ENCODE assay signal across 1 cellular context in the genomic region with DNA sequence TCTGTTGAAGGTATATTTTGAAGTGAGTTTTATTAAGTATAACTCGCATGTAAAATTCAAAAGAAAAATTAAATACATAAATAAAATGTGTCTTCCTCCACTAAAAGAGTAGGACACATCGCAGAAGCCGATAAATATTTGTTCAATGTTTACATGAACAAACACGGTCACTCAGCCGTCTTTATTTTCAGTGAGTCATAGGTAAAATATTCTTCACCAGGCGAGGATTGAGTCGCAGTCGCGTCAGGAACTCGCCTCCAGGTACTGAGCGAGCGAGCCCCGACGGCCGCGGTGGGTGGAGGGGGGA.
TF ChIP-seq lines count a peak whose summit lies in the region.

No MANE protein-coding gene starts in this region.

TF ChIP-seq in HEK293, 187 proteins besides CTCF, POLR2A, EP300 and RAD21 (continued from another document):
- no peak for TF ChIP-seq ZNF211 (tag by site-specific recombination; IDR thresholded peaks at IDR 0.05; ENCODE audit: low read depth)
- no peak for TF ChIP-seq ZNF423 (tag by site-specific recombination; IDR thresholded peaks at IDR 0.05)
- TF ChIP-seq ZNF654 (tag by site-specific recombination; IDR thresholded peaks at IDR 0.05; ENCODE audit: low read depth) = no peak
- TF ChIP-seq, protein P1, sequence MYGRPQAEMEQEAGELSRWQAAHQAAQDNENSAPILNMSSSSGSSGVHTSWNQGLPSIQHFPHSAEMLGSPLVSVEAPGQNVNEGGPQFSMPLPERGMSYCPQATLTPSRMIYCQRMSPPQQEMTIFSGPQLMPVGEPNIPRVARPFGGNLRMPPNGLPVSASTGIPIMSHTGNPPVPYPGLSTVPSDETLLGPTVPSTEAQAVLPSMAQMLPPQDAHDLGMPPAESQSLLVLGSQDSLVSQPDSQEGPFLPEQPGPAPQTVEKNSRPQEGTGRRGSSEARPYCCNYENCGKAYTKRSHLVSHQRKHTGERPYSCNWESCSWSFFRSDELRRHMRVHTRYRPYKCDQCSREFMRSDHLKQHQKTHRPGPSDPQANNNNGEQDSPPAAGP (tag by site-specific recombination; IDR thresholded peaks at IDR 0.05) = no peak
- TF ChIP-seq SCRT1 (tag by site-specific recombination; IDR thresholded peaks at IDR 0.05; ENCODE audit: borderline replicate concordance) = no peak
- no peak for TF ChIP-seq ZNF624 (tag by site-specific recombination; IDR thresholded peaks at IDR 0.05)
- TF ChIP-seq ZNF707 (tag by site-specific recombination; IDR thresholded peaks at IDR 0.05) = no peak
- TF ChIP-seq GLI4 (tag by site-specific recombination; IDR thresholded peaks at IDR 0.05) = no peak
- TF ChIP-seq ZNF776 (tag by site-specific recombination; IDR thresholded peaks at IDR 0.05; ENCODE audit: borderline replicate concordance) = no peak
- TF ChIP-seq ZNF10 (tag by site-specific recombination; IDR thresholded peaks at IDR 0.05) = peak; percentile 71; the same call in 1 of the 2 replicates
- TF ChIP-seq ZNF626 (tag by site-specific recombination; IDR thresholded peaks at IDR 0.05) = no peak
- TF ChIP-seq, protein P2, sequence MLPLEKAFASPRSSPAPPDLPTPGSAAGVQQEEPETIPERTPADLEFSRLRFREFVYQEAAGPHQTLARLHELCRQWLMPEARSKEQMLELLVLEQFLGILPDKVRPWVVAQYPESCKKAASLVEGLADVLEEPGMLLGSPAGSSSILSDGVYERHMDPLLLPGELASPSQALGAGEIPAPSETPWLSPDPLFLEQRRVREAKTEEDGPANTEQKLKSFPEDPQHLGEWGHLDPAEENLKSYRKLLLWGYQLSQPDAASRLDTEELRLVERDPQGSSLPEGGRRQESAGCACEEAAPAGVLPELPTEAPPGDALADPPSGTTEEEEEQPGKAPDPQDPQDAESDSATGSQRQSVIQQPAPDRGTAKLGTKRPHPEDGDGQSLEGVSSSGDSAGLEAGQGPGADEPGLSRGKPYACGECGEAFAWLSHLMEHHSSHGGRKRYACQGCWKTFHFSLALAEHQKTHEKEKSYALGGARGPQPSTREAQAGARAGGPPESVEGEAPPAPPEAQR (tag by site-specific recombination; IDR thresholded peaks at IDR 0.05) = no peak
- TF ChIP-seq ZNF341 (tag by site-specific recombination; IDR thresholded peaks at IDR 0.05; ENCODE audit: low read depth) = no peak
- TF ChIP-seq HIC1 (tag by site-specific recombination; IDR thresholded peaks at IDR 0.05) = no peak
- no peak for TF ChIP-seq FEZF1 (tag by site-specific recombination; IDR thresholded peaks at IDR 0.05)
- no peak for TF ChIP-seq WT1 (tag by site-specific recombination; IDR thresholded peaks at IDR 0.05)
- no peak for TF ChIP-seq ZNF2 (tag by site-specific recombination; IDR thresholded peaks at IDR 0.05)
- TF ChIP-seq ZNF623 (tag by site-specific recombination; IDR thresholded peaks at IDR 0.05) = no peak
- no peak for TF ChIP-seq ZNF658 (tag by site-specific recombination; IDR thresholded peaks at IDR 0.05)
- no peak for TF ChIP-seq GLIS2 (tag by site-specific recombination; IDR thresholded peaks at IDR 0.05)
- TF ChIP-seq GLI2 (tag by site-specific recombination; IDR thresholded peaks at IDR 0.05; ENCODE audit: borderline replicate concordance, low read depth) = no peak
- no peak for TF ChIP-seq ZNF501 (tag by site-specific recombination; IDR thresholded peaks at IDR 0.05)
- no peak for TF ChIP-seq ZSCAN23 (tag by site-specific recombination; IDR thresholded peaks at IDR 0.05)
- no peak for TF ChIP-seq ZNF660 (tag by site-specific recombination; IDR thresholded peaks at IDR 0.05)
- TF ChIP-seq SP3 (tag by site-specific recombination; IDR thresholded peaks at IDR 0.05) = no peak
- no peak for TF ChIP-seq ZNF555 (tag by site-specific recombination; conservative IDR thresholded peaks at IDR 0.05)
- TF ChIP-seq ZNF629 (tag by site-specific recombination; IDR thresholded peaks at IDR 0.05) = no peak
- TF ChIP-seq ZNF223 (tag by site-specific recombination; IDR thresholded peaks at IDR 0.05) = no peak
- no peak for TF ChIP-seq KLF16 (tag by site-specific recombination; IDR thresholded peaks at IDR 0.05)
- TF ChIP-seq BCL6B (tag by site-specific recombination; IDR thresholded peaks at IDR 0.05) = no peak
- no peak for TF ChIP-seq KLF8 (tag by site-specific recombination; IDR thresholded peaks at IDR 0.05)
- no peak for TF ChIP-seq PRDM2 (tag by site-specific recombination; IDR thresholded peaks at IDR 0.05; ENCODE audit: borderline replicate concordance)
- TF ChIP-seq, protein P3, sequence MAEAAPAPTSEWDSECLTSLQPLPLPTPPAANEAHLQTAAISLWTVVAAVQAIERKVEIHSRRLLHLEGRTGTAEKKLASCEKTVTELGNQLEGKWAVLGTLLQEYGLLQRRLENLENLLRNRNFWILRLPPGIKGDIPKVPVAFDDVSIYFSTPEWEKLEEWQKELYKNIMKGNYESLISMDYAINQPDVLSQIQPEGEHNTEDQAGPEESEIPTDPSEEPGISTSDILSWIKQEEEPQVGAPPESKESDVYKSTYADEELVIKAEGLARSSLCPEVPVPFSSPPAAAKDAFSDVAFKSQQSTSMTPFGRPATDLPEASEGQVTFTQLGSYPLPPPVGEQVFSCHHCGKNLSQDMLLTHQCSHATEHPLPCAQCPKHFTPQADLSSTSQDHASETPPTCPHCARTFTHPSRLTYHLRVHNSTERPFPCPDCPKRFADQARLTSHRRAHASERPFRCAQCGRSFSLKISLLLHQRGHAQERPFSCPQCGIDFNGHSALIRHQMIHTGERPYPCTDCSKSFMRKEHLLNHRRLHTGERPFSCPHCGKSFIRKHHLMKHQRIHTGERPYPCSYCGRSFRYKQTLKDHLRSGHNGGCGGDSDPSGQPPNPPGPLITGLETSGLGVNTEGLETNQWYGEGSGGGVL (tag by site-specific recombination; IDR thresholded peaks at IDR 0.05) = peak; percentile 100
- peak; percentile 65; the same call in 1 of the 2 replicates for TF ChIP-seq EGR2 (tag by site-specific recombination; IDR thresholded peaks at IDR 0.05; ENCODE audit: low read depth)
TF ChIP-seq in HEK293: peak in this region for 6.
